In genomic region chr17:42405963-42406495, GRCh38 we compare ENCODE assay signal across 8 cellular contexts. TPM values are rescaled to one million over a fixed set of nuclear protein-coding genes. Genes with fewer than 3 reads are reported as not detected.
DNase-seq lines count a peak whose midpoint lies in the region; ATAC-seq and TF ChIP-seq lines count a peak whose summit lies in the region.

No MANE protein-coding gene starts in this region.

- H3K27ac ChIP-seq in WERI-Rb-1: no peak overlapping the region
- H3K27ac ChIP-seq in PC-3 (ENCODE audit: low read length): no peak overlapping the region

- no peaks in the 10 kb centered on the region for H3K4me1 ChIP-seq in PC-3 (ENCODE audit: insufficient read depth, low read length)

- CTCF ChIA-PET in PC-3 (lab: Charles Lee): no interaction called here

- H3K79me2 ChIP-seq in PC-3 (ENCODE audit: low read length): no peaks in the 10 kb centered on the region

- H3K4me2 ChIP-seq in PC-3 (ENCODE audit: low read length): no peak overlapping the region

- POLR2A ChIA-PET in PC-3 (lab: Charles Lee; ENCODE audit: unreplicated experiment): no interaction called here

- peaks cover 0 to 5% (median 0%) of the 10 kb centered on the region in 5 experiments for H3K9me3 Mint-ChIP-seq in brain

- H3F3A ChIP-seq in PC-3 (ENCODE audit: low read length, unreplicated experiment): no peaks in the 10 kb centered on the region

- intact Hi-C loops in PC-3 (cut with micrococcal nuclease): no loop called here

- peaks cover 9% of the 10 kb centered on the region for H3K27me3 ChIP-seq in WERI-Rb-1 (ENCODE audit: insufficient read depth, low read depth, severe bottlenecking)
- no peaks in the 10 kb centered on the region for H3K27me3 ChIP-seq in PC-3 (ENCODE audit: low read length)

- H3K4me3 Mint-ChIP-seq in brain: no peak overlapping the region

- no peaks in the 10 kb centered on the region for H4K20me1 ChIP-seq in PC-3 (ENCODE audit: low read length)

- TF ChIP-seq CTCF in WERI-Rb-1 (IDR thresholded peaks at IDR 0.05; ENCODE audit: low read depth, low read length): peak; percentile 91
- peak; percentile 86 to 89 for TF ChIP-seq CTCF in brain (conservative IDR thresholded peaks at IDR 0.05)
- no peak for TF ChIP-seq CTCF in PC-3 (conservative IDR thresholded peaks at IDR 0.05; ENCODE audit: low read depth, low read length)

- H3K27me3 Mint-ChIP-seq in brain: no peaks in the 10 kb centered on the region

- no peak overlapping the region for H2AFZ ChIP-seq in PC-3 (ENCODE audit: low read length)

- H3K36me3 Mint-ChIP-seq in brain: no peaks in the 10 kb centered on the region

- ATAC-seq in PC-3 (no peak), HG03571 (IDR thresholded peaks at IDR 0.05; ENCODE audit: unreplicated experiment) (no peak)

- H3K27ac Mint-ChIP-seq in brain: peak overlapping the region in 4 of 5 experiments; percentile 63 to 76 (median 64)

- no peaks in the 10 kb centered on the region for H3K9me3 ChIP-seq in WERI-Rb-1 (ENCODE audit: severe bottlenecking)
- no peaks in the 10 kb centered on the region for H3K9me3 ChIP-seq in PC-3 (ENCODE audit: low read length)

- no peak overlapping the region for H3K4me3 ChIP-seq in WERI-Rb-1 (ENCODE audit: low read depth, low read length)
- H3K4me3 ChIP-seq in PC-3 (ENCODE audit: low read length): no peak overlapping the region

- BruUV-seq in PC-3 (replicated peaks; lab: Mats Ljungman, UMichigan): no TSS peak

- peaks cover 43% of the 10 kb centered on the region for H3K4me1 Mint-ChIP-seq in brain

- DNase-seq in GM03348 (ENCODE audit: low spot score): peak; percentile 69
- DNase-seq in NCI-H1930 (lab: John Stamatoyannopoulos, UW): peak; percentile 37 to 44
- DNase-seq in WERI-Rb-1: peak; percentile 91
- peak; percentile 92 for DNase-seq in islet precursor cell
- DNase-seq in stimulated activated CD4-positive, alpha-beta T cell treated with anti-CD3 and anti-CD28 coated beads, Interleukin-1b, Interleukin-23, amount 100 ng/mL, for 1 hour (ENCODE audit: low read depth in 2 of 2): peak; percentile 50 to 79
- DNase-seq in PC-3: no peak

- no peaks in the 10 kb centered on the region for H3K36me3 ChIP-seq in WERI-Rb-1
- H3K36me3 ChIP-seq in PC-3 (ENCODE audit: low read depth, low read length): no peaks in the 10 kb centered on the region

- no peak overlapping the region for H3K9ac ChIP-seq in PC-3 (ENCODE audit: low read length)

- H3K9me2 ChIP-seq in PC-3 (replicated peaks; ENCODE audit: low read length): no peaks in the 10 kb centered on the region

RNA-seq across cellular contexts. Expression of gene CAVIN1, which starts 17.0 kb away (rescaled TPM):
- 36.9 TPM for polyA plus RNA-seq in brain (ENCODE audit: insufficient read depth, low read depth, low replicate concordance)
- total RNA-seq in PC-3 (2014; rRNA removed): 0.17 TPM in 1 of 2 replicates, not detected in the other

RNA-seq across cellular contexts. Expression of gene STAT3, which starts 17.8 kb away (rescaled TPM):
- 81.5 TPM for polyA plus RNA-seq in brain (ENCODE audit: insufficient read depth, low read depth, low replicate concordance)
- total RNA-seq in PC-3 (2014; rRNA removed): not detected in 2 replicates

RNA-seq across cellular contexts. Expression of gene ATP6V0A1, which starts 52.6 kb away (rescaled TPM):
- 163 TPM for polyA plus RNA-seq in brain (ENCODE audit: insufficient read depth, low read depth, low replicate concordance)
- total RNA-seq in PC-3 (2014; rRNA removed): 0.07 and 0.35 TPM in 2 replicates
